Comparison of ENCODE assay signal across 10 cellular contexts in the genomic region with DNA sequence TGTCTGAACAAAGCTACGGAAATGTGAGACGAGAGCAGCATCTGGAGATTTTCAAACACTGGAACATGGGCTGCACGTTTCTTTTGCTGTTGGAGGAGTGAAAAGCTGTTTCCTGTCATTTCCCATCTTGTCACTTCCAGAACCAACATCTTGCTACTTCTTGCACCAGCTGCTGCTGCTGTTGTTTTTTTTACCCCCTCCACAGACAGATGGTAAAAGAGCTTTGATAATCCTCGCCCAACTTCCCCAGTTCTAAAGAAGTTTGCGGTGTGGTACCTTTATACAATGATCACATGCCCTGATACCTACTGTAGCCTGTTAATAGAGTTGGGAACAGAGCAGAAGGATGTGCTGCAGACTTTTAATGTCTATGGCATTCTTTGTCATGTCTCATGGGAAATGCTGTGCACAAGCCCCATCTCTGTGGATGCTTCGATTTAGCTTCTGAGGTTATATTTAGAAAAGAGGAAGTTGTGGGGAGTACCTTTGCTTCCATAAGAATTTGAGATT.
DNase-seq lines count a peak whose midpoint lies in the region; ATAC-seq and TF ChIP-seq lines count a peak whose summit lies in the region.
"Had no signal": no experiment of that assay in that cellular context is flagged by ENCODE, and none has a peak within 500 bp of the region (broad histone marks: within the 10 kb centered on the region; RNA-seq: fewer than 3 reads in every experiment).

No MANE protein-coding gene starts in this region.

- H3K4me3 ChIP-seq in OCI-LY7 (ENCODE audit: low read depth, low read length, poor library complexity, severe bottlenecking) = peak overlapping the region; percentile 37

- peaks cover 19% of the 10 kb centered on the region for H3K4me1 Mint-ChIP-seq in nephron

- POLR2A ChIA-PET in OCI-LY7 (lab: Charles Lee) = interaction anchor here (0.6 to 2.6 kb wide), 6 partner anchors 13 to 1745 kb away, joined by 3 to 10 read pairs (median 6); no protein-coding TSS in a partner anchor

- H3K9me3 Mint-ChIP-seq in nephron = no peaks in the 10 kb centered on the region
- H3K9me3 Mint-ChIP-seq: WTC11 had no signal

- no peaks in the 10 kb centered on the region for H3K9me3 ChIP-seq in OCI-LY7 (ENCODE audit: low read length)

- DNase-seq in GDM1 (lab: John Stamatoyannopoulos, UW) (peak; percentile 77), OCI-LY7 (ENCODE audit: low spot score) (peak; percentile 69), NCI-H1105 (lab: John Stamatoyannopoulos, UW) (no peak), NK-92 (lab: John Stamatoyannopoulos, UW; ENCODE audit: unreplicated experiment) (no peak), amygdala (lab: John Stamatoyannopoulos, UW) (no peak), NCI-H1417 treated with DMSO at 0.1 percent for 48 hours (lab: John Stamatoyannopoulos, UW) (no peak)
- DNase-seq: DMS153 had no signal

- intact Hi-C loops in OCI-LY7 (cut with micrococcal nuclease; ENCODE audit: unreplicated experiment) = no loop called here

- ATAC-seq in GM21825 (IDR thresholded peaks at IDR 0.05; ENCODE audit: unreplicated experiment) = peak; percentile 60
- ATAC-seq: WTC11 had no signal

- H3K36me3 ChIP-seq in OCI-LY7 (ENCODE audit: insufficient read depth, low read length) = no peaks in the 10 kb centered on the region

- peak overlapping the region; percentile 61 for H3K27ac ChIP-seq in OCI-LY7 (ENCODE audit: low read depth, low read length, poor library complexity, severe bottlenecking)

- H3K4me1 ChIP-seq in OCI-LY7 (ENCODE audit: insufficient read depth, low read length, poor library complexity, severe bottlenecking) = peaks cover 30% of the 10 kb centered on the region

- no TSS peak for BruUV-seq in OCI-LY7 (replicated peaks; lab: Mats Ljungman, UMichigan)

- H4K20me1 ChIP-seq in OCI-LY7 (ENCODE audit: insufficient read depth, low read length) = no peaks in the 10 kb centered on the region

- H3K4me3 Mint-ChIP-seq in nephron = peak overlapping the region in 1 of 3 experiments; percentile 23
- H3K4me3 Mint-ChIP-seq: WTC11 had no signal

- no peak overlapping the region for H2AFZ ChIP-seq in OCI-LY7 (ENCODE audit: low read length)

- no peaks in the 10 kb centered on the region for H3K9me2 ChIP-seq in OCI-LY7 (ENCODE audit: insufficient read depth, low read length)

- H3K27me3 Mint-ChIP-seq in nephron (ENCODE audit: low read depth) = no peaks in the 10 kb centered on the region

- peak overlapping the region; percentile 15 to 80 (median 46) for H3K27ac Mint-ChIP-seq in nephron
- H3K27ac Mint-ChIP-seq: WTC11 had no signal

- CTCF ChIA-PET in OCI-LY7 (lab: Charles Lee; ENCODE audit: unreplicated experiment) = no interaction called here

- peak overlapping the region; percentile 72 for H3K4me2 ChIP-seq in OCI-LY7 (ENCODE audit: low read length)

- H3K36me3 Mint-ChIP-seq in nephron (ENCODE audit: low read depth) = no peaks in the 10 kb centered on the region
- H3K36me3 Mint-ChIP-seq: WTC11 had no signal

- no peak for TF ChIP-seq CTCF in OCI-LY7 (conservative IDR thresholded peaks at IDR 0.05; ENCODE audit: low read length)
- no peak for TF ChIP-seq CTCF in nephron (IDR thresholded peaks at IDR 0.05; ENCODE audit: unreplicated experiment in 3 of 3)

- H3K79me2 ChIP-seq in OCI-LY7 (ENCODE audit: insufficient read depth, low read depth, low read length) = no peaks in the 10 kb centered on the region

Comparison
In these comparisons a context has a peak if more than half of its experiments do, and no peak if none do; other contexts are left out.
1. DNase-seq: peak in GDM1 (single experiment) and OCI-LY7 (single experiment); none in NCI-H1105 (single experiment), NK-92 (single experiment), amygdala (0 of 56) and NCI-H1417 treated with DMSO at 0.1 percent for 48 hours (single experiment).